ENCODE assay signal across 25 cellular contexts in the genomic region with DNA sequence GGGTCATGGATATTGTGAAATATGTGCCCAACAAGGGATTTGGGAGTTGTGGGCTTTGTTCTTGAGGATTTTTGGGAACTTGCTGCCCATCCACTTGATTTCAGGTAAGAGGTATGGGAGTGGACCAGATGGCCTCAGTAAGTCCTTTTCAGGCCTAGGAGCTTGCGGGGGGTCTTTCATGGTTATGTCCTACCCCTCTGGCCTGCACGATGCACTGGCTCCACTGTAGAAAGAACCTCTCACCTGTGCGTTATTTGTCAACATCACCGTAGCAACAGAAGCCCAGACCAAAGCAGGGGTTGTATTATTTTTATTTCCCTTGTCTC. TPM values are rescaled to one million over a fixed set of nuclear protein-coding genes. Genes with fewer than 3 reads are reported as not detected.
"Had no signal": no experiment of that assay in that cellular context is flagged by ENCODE, and none has a peak within 500 bp of the region (broad histone marks: within the 10 kb centered on the region; RNA-seq: fewer than 3 reads in every experiment).

No MANE protein-coding gene starts in this region.

- H3K36me3 Mint-ChIP-seq: activated naive CD8-positive, alpha-beta T cell; WTC11 had no signal

- FAIRE-seq: astrocyte, RCC 7860 had no signal

- DNase-seq: activated CD4-positive, alpha-beta T cell treated with anti-CD3 and anti-CD28 coated beads for 48 hours; activated CD4-positive, alpha-beta T cell treated with anti-CD3 and anti-CD28 coated beads, Interleukin-2, amount 50 U/mL, for 4 hours; activated CD4-positive, CD25-positive, alpha-beta regulatory T cell treated with anti-CD3 and anti-CD28 coated beads, Interleukin-2, amount 50 U/mL, for 72 hours; activated CD8-positive, alpha-beta T cell treated with anti-CD3 and anti-CD28 coated beads, Interleukin-2, amount 10 ng/mL, durations not matched to agents 7 days and 5 days; activated effector memory CD4-positive, alpha-beta T cell treated with anti-CD3 and anti-CD28 coated beads, Interleukin-2, amount 50 U/mL, for 16 hours; activated naive CD4-positive, alpha-beta T cell treated with anti-CD3 and anti-CD28 coated beads for 36 hours; activated T-cell treated with anti-CD3 and anti-CD28 coated beads, Interleukin-2, amount 50 U/mL, for 4 hours; amygdala; cerebellar nuclear complex; NCI-H1048; NCI-H1930; NCI-H510A treated with DMSO at 0.1 percent for 48 hours; NCI-H69; NK-92 treated with Interleukin-12 subunit alpha and Interleukin-12 subunit beta, amount 100 ng/mL, for 24 hours; OCI-M1; SHP77 treated with DMSO at 0.1 percent for 48 hours had no signal

- H3K27ac Mint-ChIP-seq: activated CD8-positive, alpha-beta T cell treated with anti-CD3 and anti-CD28 coated beads, Interleukin-2, amount 10 ng/mL, durations not matched to agents 7 days and 5 days; activated naive CD4-positive, alpha-beta T cell treated with anti-CD3 and anti-CD28 coated beads for 36 hours; activated naive CD8-positive, alpha-beta T cell; T-helper 1 cell treated with Interleukin-12 subunit alpha and Interleukin-12 subunit beta and Interleukin-4 antibody, amounts not matched to agents 30 μg/mL and 1 μg/mL, for 36 hours; WTC11 had no signal

- H3K4me3 Mint-ChIP-seq: activated CD8-positive, alpha-beta T cell treated with anti-CD3 and anti-CD28 coated beads, Interleukin-2, amount 10 ng/mL, durations not matched to agents 7 days and 5 days; activated naive CD4-positive, alpha-beta T cell treated with anti-CD3 and anti-CD28 coated beads for 36 hours; activated naive CD8-positive, alpha-beta T cell; activated T-cell treated with anti-CD3 and anti-CD28 coated beads, Interleukin-2, amount 50 U/mL, for 4 hours; T-helper 1 cell treated with Interleukin-12 subunit alpha and Interleukin-12 subunit beta and Interleukin-4 antibody, amounts not matched to agents 30 μg/mL and 1 μg/mL, for 36 hours; WTC11 had no signal

- H3K9me3 Mint-ChIP-seq: activated naive CD4-positive, alpha-beta T cell treated with anti-CD3 and anti-CD28 coated beads for 36 hours; activated T-cell treated with anti-CD3 and anti-CD28 coated beads, Interleukin-2, amount 50 U/mL, for 4 hours; T-helper 1 cell treated with Interleukin-12 subunit alpha and Interleukin-12 subunit beta and Interleukin-4 antibody, amounts not matched to agents 30 μg/mL and 1 μg/mL, for 36 hours; WTC11 had no signal

- ATAC-seq: activated CD8-positive, alpha-beta T cell treated with anti-CD3 and anti-CD28 coated beads, Interleukin-2, amount 10 ng/mL, durations not matched to agents 7 days and 5 days; activated T-cell treated with anti-CD3 and anti-CD28 coated beads, Interleukin-2, amount 50 U/mL, for 4 hours; WTC11 had no signal

RNA-seq across cellular contexts. Expression of gene RIIAD1, which starts 8.6 kb away (rescaled TPM):
- total RNA-seq: activated CD8-positive, alpha-beta T cell treated with anti-CD3 and anti-CD28 coated beads, Interleukin-2, amount 10 ng/mL, durations not matched to agents 7 days and 5 days; activated naive CD4-positive, alpha-beta T cell treated with anti-CD3 and anti-CD28 coated beads for 36 hours; activated T-cell treated with anti-CD3 and anti-CD28 coated beads, Interleukin-2, amount 50 U/mL, for 4 hours; astrocyte; LHCN-M2; M059J; SK-MEL-5; WTC11 had no signal

RNA-seq across cellular contexts. Expression of gene CELF3, which starts 13.3 kb away (rescaled TPM):
- total RNA-seq: activated CD8-positive, alpha-beta T cell treated with anti-CD3 and anti-CD28 coated beads, Interleukin-2, amount 10 ng/mL, durations not matched to agents 7 days and 5 days; activated naive CD4-positive, alpha-beta T cell treated with anti-CD3 and anti-CD28 coated beads for 36 hours; activated T-cell treated with anti-CD3 and anti-CD28 coated beads, Interleukin-2, amount 50 U/mL, for 4 hours; astrocyte; cardiac septum; LHCN-M2; M059J; SK-MEL-5 had no signal
